Comparison of ENCODE assay signal across 1 cellular context in the genomic region with DNA sequence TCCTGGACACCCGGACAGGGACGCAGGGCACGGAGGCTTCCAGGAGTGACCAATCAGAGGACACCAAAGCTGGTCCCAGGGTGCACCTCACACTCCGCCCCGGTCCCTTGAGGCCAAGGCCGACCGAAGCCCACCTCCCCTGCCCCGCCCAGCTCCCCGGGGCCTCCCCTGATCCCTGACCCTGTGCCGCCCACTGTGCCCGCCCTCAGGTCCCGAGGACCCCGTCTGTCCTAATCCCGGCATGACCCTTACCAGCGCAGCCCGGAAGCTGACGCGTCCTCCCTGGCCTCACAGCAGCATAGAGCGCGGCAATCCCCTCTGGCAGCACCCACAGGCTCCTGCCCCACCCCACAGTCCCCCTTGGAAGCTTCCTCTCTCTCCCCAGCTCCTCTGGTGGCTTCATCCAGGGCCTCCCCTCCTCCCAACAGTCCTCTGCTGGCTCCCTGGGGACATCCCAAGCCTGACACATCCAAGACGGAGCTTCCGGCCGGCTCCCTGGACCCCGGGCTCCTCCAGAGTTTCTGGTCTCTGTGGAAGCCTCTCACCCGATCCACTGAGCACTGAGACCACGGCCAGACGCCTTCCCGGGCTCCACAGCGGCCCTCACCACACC.
A peak's percentile ranks its signal among the peaks of the same experiment; 100 is the strongest.
TF ChIP-seq lines count a peak whose summit lies in the region.

No MANE protein-coding gene starts in this region.

TF ChIP-seq in HepG2, 621 proteins besides CTCF, POLR2A, EP300 and RAD21 (continued from another document and continues in another):
- no peak for TF ChIP-seq RBM39 (IDR thresholded peaks at IDR 0.05; ENCODE audit: low read depth, low read length, poor library complexity, severe bottlenecking)
- TF ChIP-seq ARNT2 (CRISPR knock-in tag; IDR thresholded peaks at IDR 0.05; ENCODE audit: low read depth): no peak
- no peak for TF ChIP-seq SMC3 (IDR thresholded peaks at IDR 0.05; ENCODE audit: low read length)
- no peak for TF ChIP-seq MTA3 (CRISPR knock-in tag; IDR thresholded peaks at IDR 0.05)
- TF ChIP-seq ATF7-NPFF (CRISPR knock-in tag; IDR thresholded peaks at IDR 0.05; ENCODE audit: low read depth): no peak
- TF ChIP-seq BRCA1 (CRISPR knock-in tag; IDR thresholded peaks at IDR 0.05): no peak
- no peak for TF ChIP-seq ZNF780A (CRISPR knock-in tag; IDR thresholded peaks at IDR 0.05)
- TF ChIP-seq DNMT3B (CRISPR knock-in tag; conservative IDR thresholded peaks at IDR 0.05): no peak
- peak; percentile 90; the same call in 1 of the 2 replicates for TF ChIP-seq MED13 (CRISPR knock-in tag; IDR thresholded peaks at IDR 0.05)
- no peak for TF ChIP-seq PLRG1 (conservative IDR thresholded peaks at IDR 0.05)
- no peak for TF ChIP-seq NFRKB (IDR thresholded peaks at IDR 0.05)
- no peak for TF ChIP-seq ZNF614 (CRISPR knock-in tag; IDR thresholded peaks at IDR 0.05; ENCODE audit: borderline replicate concordance)
- TF ChIP-seq ISL2 (CRISPR knock-in tag; IDR thresholded peaks at IDR 0.05): peak; percentile 70
- TF ChIP-seq ZMYM4 (CRISPR knock-in tag; IDR thresholded peaks at IDR 0.05): peak; percentile 81; the same call in 1 of the 2 replicates
- no peak for TF ChIP-seq TOE1 (CRISPR knock-in tag; IDR thresholded peaks at IDR 0.05)
- peak; percentile 35; the same call in 1 of the 2 replicates for TF ChIP-seq TRIM24 (CRISPR knock-in tag; IDR thresholded peaks at IDR 0.05)
- TF ChIP-seq, protein P1, sequence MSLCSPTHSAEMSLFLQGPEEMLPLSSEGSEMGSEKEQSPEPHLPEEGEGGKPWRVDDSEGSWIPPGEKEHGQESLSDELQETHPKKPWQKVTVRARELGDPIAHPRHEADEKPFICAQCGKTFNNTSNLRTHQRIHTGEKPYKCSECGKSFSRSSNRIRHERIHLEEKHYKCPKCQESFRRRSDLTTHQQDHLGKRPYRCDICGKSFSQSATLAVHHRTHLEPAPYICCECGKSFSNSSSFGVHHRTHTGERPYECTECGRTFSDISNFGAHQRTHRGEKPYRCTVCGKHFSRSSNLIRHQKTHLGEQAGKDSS (CRISPR knock-in tag; IDR thresholded peaks at IDR 0.05; ENCODE audit: borderline replicate concordance, low read depth): 0 out of 2 replicates have a peak, but pooled peaks have one; percentile 38
- TF ChIP-seq ZSCAN29 (CRISPR knock-in tag; conservative IDR thresholded peaks at IDR 0.05): 0 out of 2 replicates have a peak, but pooled peaks have one; percentile 42
- TF ChIP-seq, protein P2, sequence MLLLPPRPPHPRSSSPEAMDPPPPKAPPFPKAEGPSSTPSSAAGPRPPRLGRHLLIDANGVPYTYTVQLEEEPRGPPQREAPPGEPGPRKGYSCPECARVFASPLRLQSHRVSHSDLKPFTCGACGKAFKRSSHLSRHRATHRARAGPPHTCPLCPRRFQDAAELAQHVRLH (CRISPR knock-in tag; IDR thresholded peaks at IDR 0.05; ENCODE audit: borderline replicate concordance, low read depth): no peak
- TF ChIP-seq PRDM15 (CRISPR knock-in tag; IDR thresholded peaks at IDR 0.05): 0 out of 2 replicates have a peak, but pooled peaks have one; percentile 28
- TF ChIP-seq, protein P3, sequence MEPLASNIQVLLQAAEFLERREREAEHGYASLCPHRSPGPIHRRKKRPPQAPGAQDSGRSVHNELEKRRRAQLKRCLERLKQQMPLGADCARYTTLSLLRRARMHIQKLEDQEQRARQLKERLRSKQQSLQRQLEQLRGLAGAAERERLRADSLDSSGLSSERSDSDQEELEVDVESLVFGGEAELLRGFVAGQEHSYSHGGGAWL (CRISPR knock-in tag; IDR thresholded peaks at IDR 0.05): no peak; the same call in 1 of the 2 replicates
- no peak for TF ChIP-seq ZNF674 (CRISPR knock-in tag; IDR thresholded peaks at IDR 0.05; ENCODE audit: low read depth)
- peak; percentile 88 for TF ChIP-seq ZNF292 (CRISPR knock-in tag; IDR thresholded peaks at IDR 0.05; ENCODE audit: borderline replicate concordance, low read depth)
- no peak; the same call in 1 of the 2 replicates for TF ChIP-seq HMG20A (CRISPR knock-in tag; IDR thresholded peaks at IDR 0.05; ENCODE audit: borderline replicate concordance)
- TF ChIP-seq E2F5 (CRISPR knock-in tag; conservative IDR thresholded peaks at IDR 0.05): no peak
- no peak for TF ChIP-seq ZNF569 (CRISPR knock-in tag; IDR thresholded peaks at IDR 0.05; ENCODE audit: borderline replicate concordance)
- TF ChIP-seq ZNF253 (CRISPR knock-in tag; IDR thresholded peaks at IDR 0.05; ENCODE audit: borderline replicate concordance): no peak
- TF ChIP-seq NRL (CRISPR knock-in tag; IDR thresholded peaks at IDR 0.05; ENCODE audit: borderline replicate concordance): no peak
- TF ChIP-seq KDM4B (CRISPR knock-in tag; IDR thresholded peaks at IDR 0.05): no peak
- peak; percentile 95 for TF ChIP-seq ZNF687 (CRISPR knock-in tag; IDR thresholded peaks at IDR 0.05)
- TF ChIP-seq, protein P4, sequence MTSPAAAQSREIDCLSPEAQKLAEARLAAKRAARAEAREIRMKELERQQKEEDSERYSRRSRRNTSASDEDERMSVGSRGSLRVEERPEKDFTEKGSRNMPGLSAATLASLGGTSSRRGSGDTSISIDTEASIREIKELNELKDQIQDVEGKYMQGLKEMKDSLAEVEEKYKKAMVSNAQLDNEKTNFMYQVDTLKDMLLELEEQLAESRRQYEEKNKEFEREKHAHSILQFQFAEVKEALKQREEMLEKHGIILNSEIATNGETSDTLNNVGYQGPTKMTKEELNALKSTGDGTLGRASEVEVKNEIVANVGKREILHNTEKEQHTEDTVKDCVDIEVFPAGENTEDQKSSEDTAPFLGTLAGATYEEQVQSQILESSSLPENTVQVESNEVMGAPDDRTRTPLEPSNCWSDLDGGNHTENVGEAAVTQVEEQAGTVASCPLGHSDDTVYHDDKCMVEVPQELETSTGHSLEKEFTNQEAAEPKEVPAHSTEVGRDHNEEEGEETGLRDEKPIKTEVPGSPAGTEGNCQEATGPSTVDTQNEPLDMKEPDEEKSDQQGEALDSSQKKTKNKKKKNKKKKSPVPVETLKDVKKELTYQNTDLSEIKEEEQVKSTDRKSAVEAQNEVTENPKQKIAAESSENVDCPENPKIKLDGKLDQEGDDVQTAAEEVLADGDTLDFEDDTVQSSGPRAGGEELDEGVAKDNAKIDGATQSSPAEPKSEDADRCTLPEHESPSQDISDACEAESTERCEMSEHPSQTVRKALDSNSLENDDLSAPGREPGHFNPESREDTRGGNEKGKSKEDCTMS (CRISPR knock-in tag; conservative IDR thresholded peaks at IDR 0.05): no peak
- no peak; the same call in 1 of the 2 replicates for TF ChIP-seq ZNF749 (CRISPR knock-in tag; IDR thresholded peaks at IDR 0.05; ENCODE audit: borderline replicate concordance)
- TF ChIP-seq ZBTB43 (CRISPR knock-in tag; conservative IDR thresholded peaks at IDR 0.05): no peak
- TF ChIP-seq ZNF24 (IDR thresholded peaks at IDR 0.05): no peak
- no peak for TF ChIP-seq ZNF775 (CRISPR knock-in tag; IDR thresholded peaks at IDR 0.05; ENCODE audit: borderline replicate concordance)
- TF ChIP-seq HNF1A (IDR thresholded peaks at IDR 0.05; ENCODE audit: low read depth): no peak
- peak; percentile 79 for TF ChIP-seq HNF1A (CRISPR knock-in tag; IDR thresholded peaks at IDR 0.05; ENCODE audit: borderline replicate concordance)
- TF ChIP-seq AKAP8 (CRISPR knock-in tag; IDR thresholded peaks at IDR 0.05): peak; percentile 94
- TF ChIP-seq HNRNPUL1 (IDR thresholded peaks at IDR 0.05; ENCODE audit: low read depth, low read length): no peak
